In the genomic region with DNA sequence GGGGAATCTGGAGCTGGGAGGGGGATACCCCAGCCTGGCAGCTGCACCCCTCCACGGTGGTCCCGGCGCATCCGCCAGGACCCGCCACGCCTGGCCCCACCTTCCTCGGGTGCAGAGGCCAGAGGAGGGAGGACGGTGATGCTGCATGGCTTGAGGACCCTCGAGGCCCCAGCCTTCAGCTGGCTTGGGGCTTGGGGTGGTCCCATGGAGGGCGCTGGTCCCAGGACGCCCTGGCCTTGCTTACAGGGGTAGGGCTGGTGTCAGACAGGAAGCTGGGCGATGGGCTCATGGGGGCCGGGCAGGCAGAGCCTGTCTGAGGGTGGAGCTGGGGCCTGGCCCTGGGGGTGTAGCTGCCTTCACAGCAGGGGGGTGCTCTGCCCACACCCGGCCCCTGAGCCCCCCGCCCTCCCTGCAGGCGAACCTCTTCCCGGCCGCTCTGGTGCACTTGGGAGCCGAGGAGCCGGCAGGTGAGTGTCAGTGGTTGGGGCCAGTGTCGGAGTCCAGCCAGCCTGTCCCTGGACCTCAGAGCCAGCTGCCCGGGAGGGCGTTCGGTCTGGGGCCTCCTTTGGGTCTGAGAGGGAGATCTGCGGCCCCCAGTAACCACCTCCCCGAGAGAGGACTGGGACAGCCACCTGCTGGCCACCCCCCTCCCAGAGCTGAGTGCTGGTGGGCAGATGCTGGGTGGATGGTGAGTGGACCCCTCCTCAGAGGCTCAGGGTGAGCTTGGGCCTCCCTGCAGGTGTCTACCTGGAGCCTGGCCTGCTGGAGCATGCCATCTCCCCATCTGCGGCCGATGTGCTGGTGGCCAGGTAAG, we compare ENCODE assay signal across 14 cellular contexts. TPM values are rescaled to one million over a fixed set of nuclear protein-coding genes. Genes with fewer than 3 reads are reported as not detected.
DNase-seq lines count a peak whose midpoint lies in the region; FAIRE-seq and TF ChIP-seq lines count a peak whose summit lies in the region.
"Had no signal": no experiment of that assay in that cellular context is flagged by ENCODE, and none has a peak within 500 bp of the region (broad histone marks: within the 10 kb centered on the region; RNA-seq: fewer than 3 reads in every experiment).

No MANE protein-coding gene starts in this region.

- no peak overlapping the region for H3K14ac ChIP-seq in H1 (ENCODE audit: insufficient read length)

- H3K56ac ChIP-seq in H1 (replicated peaks; ENCODE audit: insufficient read length, low read depth, low read length): no peak overlapping the region

- TF ChIP-seq CTCF in H1 (IDR thresholded peaks at IDR 0.05; ENCODE audit: control extremely low read depth in 1 of 3, insufficient read depth in 1 of 3, low read depth in 1 of 3, low read length in 3 of 3) (no peak), osteoblast (IDR thresholded peaks at IDR 0.05; ENCODE audit: extremely low read depth, low read depth, low read length) (no peak)

- no peak for TF ChIP-seq RAD21 in H1 (IDR thresholded peaks at IDR 0.05 in 1 of 2, conservative IDR thresholded peaks at IDR 0.05 in 1 of 2; ENCODE audit: low read depth in 2 of 2, low read length in 2 of 2)

- H3K79me2 ChIP-seq in H1 (ENCODE audit: control insufficient read depth in 1 of 2, insufficient read depth in 2 of 2, low read length in 2 of 2) (0 out of 4 replicates have a peak, but pooled peaks cover 0 to under 1% of the 10 kb centered on the region in 2 experiments), osteoblast (ENCODE audit: insufficient read depth, low read length) (no peaks in the 10 kb centered on the region)

- peak overlapping the region; percentile 65 for H4K8ac ChIP-seq in H1 (ENCODE audit: extremely low read depth, insufficient read depth, low read length)

- H4K91ac ChIP-seq in H1 (replicated peaks; ENCODE audit: insufficient read length, low read length): no peak overlapping the region

- no peaks in the 10 kb centered on the region for H3K27me3 ChIP-seq in H1 (replicated peaks in 1 of 4; ENCODE audit: control insufficient read depth in 3 of 4, extremely low read depth in 1 of 4, insufficient read depth in 3 of 4, low read length in 3 of 4)
- no peaks in the 10 kb centered on the region for H3K27me3 ChIP-seq in osteoblast (ENCODE audit: insufficient read depth, low read length)
- H3K27me3 ChIP-seq: BE2C had no signal

- no peak overlapping the region for H3K18ac ChIP-seq in H1 (ENCODE audit: extremely low read depth, low read length)

- no peaks in the 10 kb centered on the region for H3K79me1 ChIP-seq in H1 (ENCODE audit: low read depth, low read length)

- FAIRE-seq in H1 (lab: Jason Lieb, UNC): no peak
- FAIRE-seq: A549, GM12891 had no signal

- peaks cover 0 to under 1% (median 0%) of the 10 kb centered on the region in 4 experiments; a peak in 2 of 7 replicates for H3K4me1 ChIP-seq in H1 (replicated peaks in 1 of 4; ENCODE audit: control insufficient read depth in 3 of 4, insufficient read depth in 4 of 4, low read length in 3 of 4)
- peaks cover 2% of the 10 kb centered on the region for H3K4me1 ChIP-seq in osteoblast (ENCODE audit: insufficient read depth, low read length)

- H2BK15ac ChIP-seq in H1 (ENCODE audit: low read length): no peak overlapping the region

- no peak overlapping the region for H4K5ac ChIP-seq in H1 (ENCODE audit: insufficient read length, low read depth, low read length)

- no peak for TF ChIP-seq EP300 in H1 (IDR thresholded peaks at IDR 0.05; ENCODE audit: borderline replicate concordance in 1 of 2, low read depth in 2 of 2, low read length in 2 of 2)

- H3K23ac ChIP-seq in H1 (ENCODE audit: insufficient read length): no peak overlapping the region

- no peak overlapping the region; the same call in 1 of the 2 replicates for H2BK5ac ChIP-seq in H1 (ENCODE audit: low read depth, low read length)

- H3K36me3 ChIP-seq in H1 (ENCODE audit: control insufficient read depth in 2 of 4, insufficient read depth in 4 of 4, low read length in 3 of 4) (no peaks in the 10 kb centered on the region; a peak in 2 of 8 replicates), osteoblast (ENCODE audit: insufficient read depth, low read length) (no peaks in the 10 kb centered on the region)

- TF ChIP-seq POLR2A in H1 (IDR thresholded peaks at IDR 0.05; ENCODE audit: control extremely low read depth in 1 of 2, low read depth in 2 of 2, low read length in 2 of 2): no peak

- H2AFZ ChIP-seq in H1 (ENCODE audit: low read length) (no peak overlapping the region), osteoblast (ENCODE audit: low read length) (no peak overlapping the region)
- H2AFZ ChIP-seq: GM23338 had no signal

- H3K27ac ChIP-seq in H1 (ENCODE audit: low read depth, low read length) (no peak overlapping the region), osteoblast (ENCODE audit: low read depth, low read length) (no peak overlapping the region)
- H3K27ac ChIP-seq: A549, C4-2B had no signal

- no peak overlapping the region for H2BK12ac ChIP-seq in H1 (ENCODE audit: low read depth, low read length)

- peak; percentile 63 for DNase-seq in SW480 (ENCODE audit: low spot score)
- DNase-seq in H1 (ENCODE audit: low read depth in 1 of 2, low spot score in 2 of 2): no peak
- DNase-seq in osteoblast (ENCODE audit: insufficient read length, low spot score, missing footprints): peak; percentile 85
- no peak for DNase-seq in dedifferentiated amniotic fluid mesenchymal stem cell (ENCODE audit: extremely low spot score)
- no peak for DNase-seq in activated CD4-positive, CD25-positive, alpha-beta regulatory T cell treated with anti-CD3 and anti-CD28 coated beads, Interleukin-2, amount 50 U/mL, for 72 hours
- DNase-seq: BE2C; CD4-positive, alpha-beta memory T cell; DMS79; HFFc6 had no signal

- H4K20me1 ChIP-seq in H1 (replicated peaks in 1 of 2; ENCODE audit: control insufficient read depth in 1 of 2, insufficient read depth in 2 of 2, low read length in 2 of 2): peaks cover 9 to 18% of the 10 kb centered on the region in 2 experiments
- H4K20me1 ChIP-seq in osteoblast (ENCODE audit: insufficient read depth, low read length): peaks cover 17% of the 10 kb centered on the region

- H3K4me2 ChIP-seq in H1 (ENCODE audit: insufficient read depth in 1 of 2, low read depth in 2 of 2, low read length in 2 of 2) (no peak overlapping the region), osteoblast (ENCODE audit: insufficient read depth, low read length) (no peak overlapping the region)
- H3K4me2 ChIP-seq: A549, GM23338 had no signal

- POLR2A ChIA-PET in H1 (lab: Charles Lee; ENCODE audit: partially characterized antibody): interaction anchor here (0.7 to 2.2 kb wide), 10 partner anchors 8 to 127 kb away, joined by 3 to 9 read pairs (median 4); a partner anchor contains a TSS

- CTCF ChIA-PET in H1 (lab: Charles Lee; ENCODE audit: partially characterized antibody): interaction anchor here (1.1 to 2.7 kb wide), 6 partner anchors 11 to 146 kb away, joined by 3 to 20 read pairs (median 5); a partner anchor contains a TSS

- H2AK5ac ChIP-seq in H1 (ENCODE audit: low read depth, low read length): no peak overlapping the region

- no peak overlapping the region for H3K4me3 ChIP-seq in H1 (ENCODE audit: extremely low read depth in 1 of 4, insufficient read depth in 2 of 4, low read depth in 3 of 4, low read length in 4 of 4)
- H3K4me3 ChIP-seq in osteoblast (ENCODE audit: insufficient read depth, low read length): no peak overlapping the region
- H3K4me3 ChIP-seq: A549, GM23338, HAP-1 had no signal

- no peaks in the 10 kb centered on the region for H3K23me2 ChIP-seq in H1 (ENCODE audit: low read depth, low read length)

- H3K9ac ChIP-seq in H1 (replicated peaks in 1 of 4; ENCODE audit: extremely low read depth in 1 of 4, low read depth in 3 of 4, low read length in 3 of 4): no peak overlapping the region

- no peak overlapping the region for H2BK120ac ChIP-seq in H1 (replicated peaks; ENCODE audit: low read depth, low read length)

- H3K9me3 ChIP-seq in H1 (ENCODE audit: insufficient read depth in 2 of 2, low read depth in 1 of 2, low read length in 1 of 2) (no peaks in the 10 kb centered on the region), osteoblast (ENCODE audit: low read depth, low read length) (no peaks in the 10 kb centered on the region)
- H3K9me3 ChIP-seq: A549, BE2C, HAP-1 had no signal

- WGBS in H1 (ENCODE audit: extremely low coverage in 1 of 2, insufficient coverage in 1 of 2, insufficient read length in 1 of 2, insufficient replicate concordance in 2 of 2, low coverage in 1 of 2, low lambda C conversion rate in 2 of 2, missing lambda C conversion rate in 1 of 2), 2 experiments: 88% methylated on average over 20 of the region's 28 CpGs; no CpG with 5 or more reads in 1 of the 2 experiments

- H3K4ac ChIP-seq in H1 (replicated peaks; ENCODE audit: insufficient read length, low read depth, low read length): no peak overlapping the region

- H2BK20ac ChIP-seq in H1 (ENCODE audit: low read length): no peak overlapping the region

RNA-seq across cellular contexts. Expression of a gene that starts 6.4 kb away (rescaled TPM):
- total RNA-seq in H1 (2021; fragmentation: NEBNext Ultra II Directional; extraction: Animal tissue kit (Norgen Biotek cat#: 25700)): 111 and 116 TPM in 2 replicates
- polyA plus RNA-seq in H1 (2011; rRNA removed): 122 and 133 TPM in 2 replicates
- 131 TPM for polyA plus RNA-seq in H1 (2011; cell fraction: cytosol; rRNA removed)
- 145 TPM for polyA plus RNA-seq in H1 (2011; cell fraction: nucleus; rRNA removed)
- 94.8 to 140 TPM (median 130 TPM) in 4 replicates for polyA plus RNA-seq in H1 (2012, experiment 1 of 2)
- 158 TPM for polyA plus RNA-seq in H1 (2012, experiment 2 of 2)
- 61.6 TPM for polyA plus RNA-seq in H1 (2013, experiment 1 of 2)
- 59.1 TPM for polyA plus RNA-seq in H1 (2013, experiment 2 of 2)
- polyA minus RNA-seq in H1 (2011; rRNA and poly(A)+ RNA removed): 21.3 and 26.4 TPM in 2 replicates
- 35.9 TPM for polyA minus RNA-seq in H1 (2011; cell fraction: cytosol; rRNA and poly(A)+ RNA removed)
- polyA minus RNA-seq in H1 (2011; cell fraction: nucleus; rRNA and poly(A)+ RNA removed): 36.4 TPM
- total RNA-seq in osteoblast: 13.8 and 18.8 TPM in 2 replicates

RNA-seq across cellular contexts. Expression of a gene that starts 6.8 kb away (rescaled TPM):
- 28.2 and 29.0 TPM in 2 replicates for total RNA-seq in H1 (2021; fragmentation: NEBNext Ultra II Directional; extraction: Animal tissue kit (Norgen Biotek cat#: 25700))
- polyA plus RNA-seq in H1 (2011; rRNA removed): 11.5 and 17.3 TPM in 2 replicates
- polyA plus RNA-seq in H1 (2011; cell fraction: cytosol; rRNA removed): 23.7 TPM
- 96.6 TPM for polyA plus RNA-seq in H1 (2011; cell fraction: nucleus; rRNA removed)
- 15.2 to 25.5 TPM (median 25.4 TPM) in 4 replicates for polyA plus RNA-seq in H1 (2012, experiment 1 of 2)
- polyA plus RNA-seq in H1 (2012, experiment 2 of 2): 17.3 TPM
- polyA plus RNA-seq in H1 (2013, experiment 1 of 2): 14.7 TPM
- polyA plus RNA-seq in H1 (2013, experiment 2 of 2): 13.4 TPM
- polyA minus RNA-seq in H1 (2011; rRNA and poly(A)+ RNA removed): 7.8 and 8.0 TPM in 2 replicates
- polyA minus RNA-seq in H1 (2011; cell fraction: cytosol; rRNA and poly(A)+ RNA removed): 14.1 TPM
- polyA minus RNA-seq in H1 (2011; cell fraction: nucleus; rRNA and poly(A)+ RNA removed): 21.5 TPM
- total RNA-seq in osteoblast: 12.1 and 13.4 TPM in 2 replicates

RNA-seq across cellular contexts. Expression of a gene that starts 15.2 kb away (rescaled TPM):
- total RNA-seq in H1 (2021; fragmentation: NEBNext Ultra II Directional; extraction: Animal tissue kit (Norgen Biotek cat#: 25700)): 167 and 177 TPM in 2 replicates
- polyA plus RNA-seq in H1 (2011; rRNA removed): 299 and 520 TPM in 2 replicates
- polyA plus RNA-seq in H1 (2011; cell fraction: cytosol; rRNA removed): 290 TPM
- polyA plus RNA-seq in H1 (2011; cell fraction: nucleus; rRNA removed): 408 TPM
- polyA plus RNA-seq in H1 (2012, experiment 1 of 2): 93.2 to 160 TPM (median 150 TPM) in 4 replicates
- polyA plus RNA-seq in H1 (2012, experiment 2 of 2): 143 TPM
- 141 TPM for polyA plus RNA-seq in H1 (2013, experiment 1 of 2)
- polyA plus RNA-seq in H1 (2013, experiment 2 of 2): 139 TPM
- 54.1 and 62.9 TPM in 2 replicates for polyA minus RNA-seq in H1 (2011; rRNA and poly(A)+ RNA removed)
- polyA minus RNA-seq in H1 (2011; cell fraction: cytosol; rRNA and poly(A)+ RNA removed): 82.6 TPM
- polyA minus RNA-seq in H1 (2011; cell fraction: nucleus; rRNA and poly(A)+ RNA removed): 83.3 TPM
- total RNA-seq in osteoblast: 0.59 and 1.8 TPM in 2 replicates

RNA-seq across cellular contexts. Expression of a gene that starts 21.2 kb away (rescaled TPM):
- 96.3 and 110 TPM in 2 replicates for total RNA-seq in H1 (2021; fragmentation: NEBNext Ultra II Directional; extraction: Animal tissue kit (Norgen Biotek cat#: 25700))
- polyA plus RNA-seq in H1 (2011; rRNA removed): 212 and 338 TPM in 2 replicates
- polyA plus RNA-seq in H1 (2011; cell fraction: cytosol; rRNA removed): 163 TPM
- 167 TPM for polyA plus RNA-seq in H1 (2011; cell fraction: nucleus; rRNA removed)
- polyA plus RNA-seq in H1 (2012, experiment 1 of 2): 92.1 to 118 TPM (median 110 TPM) in 4 replicates
- polyA plus RNA-seq in H1 (2012, experiment 2 of 2): 187 TPM
- 57.6 TPM for polyA plus RNA-seq in H1 (2013, experiment 1 of 2)
- polyA plus RNA-seq in H1 (2013, experiment 2 of 2): 58.1 TPM
- 35.5 and 81.7 TPM in 2 replicates for polyA minus RNA-seq in H1 (2011; rRNA and poly(A)+ RNA removed)
- polyA minus RNA-seq in H1 (2011; cell fraction: cytosol; rRNA and poly(A)+ RNA removed): 40.5 TPM
- 31.1 TPM for polyA minus RNA-seq in H1 (2011; cell fraction: nucleus; rRNA and poly(A)+ RNA removed)
- total RNA-seq in osteoblast: 23.9 and 31.8 TPM in 2 replicates

RNA-seq across cellular contexts. Expression of a gene that starts 35.3 kb away (rescaled TPM):
- 26.7 and 30.9 TPM in 2 replicates for total RNA-seq in H1 (2021; fragmentation: NEBNext Ultra II Directional; extraction: Animal tissue kit (Norgen Biotek cat#: 25700))
- polyA plus RNA-seq in H1 (2011; rRNA removed): 28.4 and 50.3 TPM in 2 replicates
- 25.7 TPM for polyA plus RNA-seq in H1 (2011; cell fraction: cytosol; rRNA removed)
- polyA plus RNA-seq in H1 (2011; cell fraction: nucleus; rRNA removed): 139 TPM
- 26.1 to 34.2 TPM (median 32.0 TPM) in 4 replicates for polyA plus RNA-seq in H1 (2012, experiment 1 of 2)
- polyA plus RNA-seq in H1 (2012, experiment 2 of 2): 32.2 TPM
- polyA plus RNA-seq in H1 (2013, experiment 1 of 2): 26.3 TPM
- polyA plus RNA-seq in H1 (2013, experiment 2 of 2): 26.6 TPM
- polyA minus RNA-seq in H1 (2011; rRNA and poly(A)+ RNA removed): 8.3 and 9.7 TPM in 2 replicates
- polyA minus RNA-seq in H1 (2011; cell fraction: cytosol; rRNA and poly(A)+ RNA removed): 15.2 TPM
- polyA minus RNA-seq in H1 (2011; cell fraction: nucleus; rRNA and poly(A)+ RNA removed): 23.8 TPM
- total RNA-seq in osteoblast: 46.3 and 52.7 TPM in 2 replicates

Comparison
In these comparisons a context has a peak if more than half of its experiments do, and no peak if none do; other contexts are left out.
1. DNase-seq: peak in SW480 (single experiment) and osteoblast (single experiment); none in H1 (0 of 2), dedifferentiated amniotic fluid mesenchymal stem cell (single experiment) and activated CD4-positive, CD25-positive, alpha-beta regulatory T cell treated with anti-CD3 and anti-CD28 coated beads, Interleukin-2, amount 50 U/mL, for 72 hours (single experiment).
2. RNA of a gene that starts 15.2 kb away (total RNA-seq): 167 to 177 TPM in H1; 0.59 to 1.8 TPM in osteoblast; every median in the first group is over 10 times any median in the second.